Comparison of ENCODE assay signal across 23 cellular contexts in genomic region chr1:15287035-15287434, GRCh38. TPM values are rescaled to one million over a fixed set of nuclear protein-coding genes. Genes with fewer than 3 reads are reported as not detected.
A peak's percentile ranks its signal among the peaks of the same experiment; 100 is the strongest.
DNase-seq lines count a peak whose midpoint lies in the region; ATAC-seq and TF ChIP-seq lines count a peak whose summit lies in the region.
"Had no signal": no experiment of that assay in that cellular context is flagged by ENCODE, and none has a peak within 500 bp of the region (broad histone marks: within the 10 kb centered on the region; RNA-seq: fewer than 3 reads in every experiment).

No MANE protein-coding gene starts in this region.

- no peak for TF ChIP-seq POLR2A in thyroid gland (IDR thresholded peaks at IDR 0.05)

- H3K27ac Mint-ChIP-seq in endodermal cell = no peak overlapping the region
- H3K27ac Mint-ChIP-seq: CD4-positive, CD25-positive, alpha-beta regulatory T cell; CD8-positive, alpha-beta memory T cell; HFFc6; IgD-negative memory B cell had no signal

- H3K9ac ChIP-seq in endodermal cell (ENCODE audit: extremely low read depth, low read length, poor library complexity, severe bottlenecking) = no peak overlapping the region

- no peaks in the 10 kb centered on the region for H3K36me3 Mint-ChIP-seq in endodermal cell (ENCODE audit: low read depth)
- H3K36me3 Mint-ChIP-seq: CD4-positive, CD25-positive, alpha-beta regulatory T cell; CD8-positive, alpha-beta memory T cell had no signal

- H3K4me3 Mint-ChIP-seq in endodermal cell = no peak overlapping the region
- H3K4me3 Mint-ChIP-seq: CD4-positive, CD25-positive, alpha-beta regulatory T cell; CD8-positive, alpha-beta memory T cell; HFFc6; IgD-negative memory B cell had no signal

- ATAC-seq in GM19463 (IDR thresholded peaks at IDR 0.05; ENCODE audit: unreplicated experiment) = no peak
- no peak for ATAC-seq in Right ventricle myocardium inferior
- ATAC-seq in GM21619 (IDR thresholded peaks at IDR 0.05; ENCODE audit: unreplicated experiment) = no peak
- ATAC-seq: GM12878, HCT116, HepG2 had no signal

- H3K4me3 ChIP-seq in endodermal cell (ENCODE audit: low read length) = no peak overlapping the region
- H3K4me3 ChIP-seq in thyroid gland (replicated peaks in 1 of 3) = no peak overlapping the region
- H3K4me3 ChIP-seq: GM12878 had no signal

- H3K36me3 ChIP-seq in endodermal cell (ENCODE audit: control insufficient read depth, insufficient read depth, low read length) (no peaks in the 10 kb centered on the region), thyroid gland (no peaks in the 10 kb centered on the region)
- H3K36me3 ChIP-seq: BE2C had no signal

- no peaks in the 10 kb centered on the region for H3K27me3 ChIP-seq in endodermal cell (ENCODE audit: control insufficient read depth, insufficient read depth, low read length, poor library complexity, severe bottlenecking)
- no peaks in the 10 kb centered on the region for H3K27me3 ChIP-seq in thyroid gland
- H3K27me3 ChIP-seq: BE2C had no signal

- peaks cover 11% of the 10 kb centered on the region for H3K27me3 Mint-ChIP-seq in endodermal cell (ENCODE audit: insufficient read depth)

- H3K27ac ChIP-seq in endodermal cell (ENCODE audit: low read depth, low read length) (no peak overlapping the region), thyroid gland (no peak overlapping the region)

- no peaks in the 10 kb centered on the region for H3K4me1 ChIP-seq in endodermal cell (ENCODE audit: control insufficient read depth, insufficient read depth, low read length)
- peaks cover 6 to 13% of the 10 kb centered on the region in 2 donors for H3K4me1 ChIP-seq in thyroid gland
- H3K4me1 ChIP-seq: BE2C had no signal

- peaks cover 6% of the 10 kb centered on the region for H3K4me1 Mint-ChIP-seq in endodermal cell
- H3K4me1 Mint-ChIP-seq: CD4-positive, CD25-positive, alpha-beta regulatory T cell; IgD-negative memory B cell had no signal

- 64 to 66% methylated on average over 4 of the region's 4 CpGs for WGBS in endodermal cell (ENCODE audit: insufficient coverage in 1 of 2, insufficient read length in 1 of 2), 2 experiments
- 50 to 68% methylated on average over 4 of the region's 4 CpGs for WGBS in thyroid gland, 2 donors

- DNase-seq in NCI-H2029 treated with DMSO at 0.1 percent for 48 hours (lab: John Stamatoyannopoulos, UW) = peak; percentile 53
- peak; percentile 12 for DNase-seq in endodermal cell
- DNase-seq in thyroid gland = peak; percentile 60 to 62
- DNase-seq in Right ventricle myocardium inferior (ENCODE audit: missing footprints) = no peak
- DNase-seq: ACHN; BE2C; C1 segment of cervical spinal cord; CD4-positive, CD25-positive, alpha-beta regulatory T cell; CD8-positive, alpha-beta memory T cell; COR-L47; DMS 273 treated with DMSO at 0.1 percent for 48 hours; DMS53; DND-41; EL; GOT3; H7; HFFc6 had no signal

- TF ChIP-seq CTCF in endodermal cell (conservative IDR thresholded peaks at IDR 0.05) = no peak
- no peak for TF ChIP-seq CTCF in thyroid gland (IDR thresholded peaks at IDR 0.05)

- no peaks in the 10 kb centered on the region for H3K9me3 ChIP-seq in endodermal cell (ENCODE audit: control insufficient read depth, low read length)
- H3K9me3 ChIP-seq in thyroid gland = no peaks in the 10 kb centered on the region
- H3K9me3 ChIP-seq: BE2C had no signal

- intact Hi-C loops in thyroid gland (cut with DNase I) = no loop called here
- intact Hi-C loops in Right ventricle myocardium inferior (cut with DNase I) = no loop called here

- H3K9me3 Mint-ChIP-seq in endodermal cell = no peaks in the 10 kb centered on the region
- H3K9me3 Mint-ChIP-seq: HFFc6 had no signal

RNA-seq across cellular contexts. Expression of gene FHAD1, which starts 40.0 kb away (rescaled TPM):
- total RNA-seq in endodermal cell = 1 to 10 TPM; 2.9 to 3.6 TPM
- 1.7 TPM for polyA plus RNA-seq in endodermal cell (2013, experiment 1 of 2)
- 2.1 TPM for polyA plus RNA-seq in endodermal cell (2013, experiment 2 of 2)
- total RNA-seq in thyroid gland = 1 to 10 TPM in 1 of 4 donors, under 1 TPM in 3; 0.54 to 1.9 (median 0.75) TPM
- not detected for total RNA-seq in Right ventricle myocardium inferior
- total RNA-seq: CD4-positive, CD25-positive, alpha-beta regulatory T cell; CD8-positive, alpha-beta memory T cell; HepG2 had no signal
- polyA plus RNA-seq: CD4-positive, CD25-positive, alpha-beta regulatory T cell; CD8-positive, alpha-beta memory T cell; HepG2; IgD-negative memory B cell had no signal
